In the genomic region with DNA sequence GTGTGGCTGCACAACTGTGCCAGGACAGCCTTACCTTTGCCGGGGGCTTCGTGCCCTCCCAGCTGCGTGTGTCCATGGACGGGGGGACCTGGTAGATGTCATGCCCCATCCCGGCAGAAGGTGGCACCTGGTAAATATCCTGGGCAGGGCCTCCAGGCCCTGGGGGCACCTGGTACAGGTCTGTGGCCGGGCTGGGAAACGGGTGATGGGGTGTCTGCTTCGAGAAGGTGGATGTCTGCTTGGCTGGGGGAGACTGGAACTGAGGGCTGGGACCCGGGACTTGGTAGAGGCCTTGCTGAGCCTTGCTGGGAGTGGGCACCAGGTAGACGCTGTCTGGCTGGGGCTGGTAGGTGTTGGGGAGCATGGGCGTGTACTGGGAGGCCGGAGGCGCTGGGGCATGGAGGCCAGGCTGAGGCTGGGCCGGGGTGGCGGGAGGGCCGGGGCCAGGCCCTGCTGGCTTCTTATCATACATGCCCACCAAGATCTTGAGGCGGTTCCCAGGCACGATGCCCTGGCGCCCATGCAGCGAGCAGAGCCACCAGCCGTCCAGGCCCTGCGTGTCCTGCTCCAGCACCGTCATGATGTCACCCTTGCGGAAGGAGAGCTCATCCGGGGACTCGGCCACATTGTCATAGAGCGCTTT, we compare ENCODE assay signal across 9 cellular contexts. TPM values are rescaled to one million over a fixed set of nuclear protein-coding genes. Genes with fewer than 3 reads are reported as not detected.
"Had no signal": no experiment of that assay in that cellular context is flagged by ENCODE, and none has a peak within 500 bp of the region (broad histone marks: within the 10 kb centered on the region; RNA-seq: fewer than 3 reads in every experiment).

No MANE protein-coding gene starts in this region.

RNA-seq across cellular contexts. Expression of a gene that starts 8.9 kb away (rescaled TPM):
- polyA plus RNA-seq: naive thymus-derived CD8-positive, alpha-beta T cell had no signal

RNA-seq across cellular contexts. Expression of a gene that starts 23.8 kb away (rescaled TPM):
- total RNA-seq: activated CD8-positive, alpha-beta memory T cell treated with anti-CD3 and anti-CD28 coated beads for 36 hours; activated T-cell treated with anti-CD3 and anti-CD28 coated beads, Interleukin-2, amount 50 U/mL, for 72 hours; frontal cortex; kidney epithelial cell; liver; naive thymus-derived CD8-positive, alpha-beta T cell; Right ventricle myocardium inferior; SK-MEL-5; suprapubic skin had no signal
- polyA plus RNA-seq: liver; naive thymus-derived CD8-positive, alpha-beta T cell had no signal

RNA-seq across cellular contexts. Expression of a gene that starts 35.6 kb away (rescaled TPM):
- total RNA-seq: activated CD8-positive, alpha-beta memory T cell treated with anti-CD3 and anti-CD28 coated beads for 36 hours; activated T-cell treated with anti-CD3 and anti-CD28 coated beads, Interleukin-2, amount 50 U/mL, for 72 hours; frontal cortex; kidney epithelial cell; naive thymus-derived CD8-positive, alpha-beta T cell; Right ventricle myocardium inferior; SK-MEL-5; suprapubic skin had no signal
- polyA plus RNA-seq: naive thymus-derived CD8-positive, alpha-beta T cell had no signal
